In the genomic region with DNA sequence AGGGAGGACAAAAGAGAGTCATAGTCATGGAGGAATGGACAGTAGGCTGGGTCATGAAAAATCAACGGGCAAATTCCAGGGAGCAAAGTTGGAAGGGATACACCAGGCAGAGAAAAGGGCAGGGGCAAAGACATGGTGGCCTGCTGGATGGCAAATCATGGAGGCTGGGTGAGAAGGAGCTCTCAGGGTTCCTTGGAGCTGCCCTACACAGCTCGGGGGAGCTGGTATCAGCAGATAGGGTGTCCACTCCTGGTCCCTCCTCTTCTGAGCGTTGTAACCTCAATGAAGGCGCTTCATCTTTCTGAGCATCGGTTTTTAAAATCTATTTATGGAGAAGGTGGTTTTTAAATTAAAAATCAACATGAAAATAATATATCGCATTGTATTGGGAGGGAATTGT, we compare ENCODE assay signal across 22 cellular contexts.
"Had no signal": no experiment of that assay in that cellular context is flagged by ENCODE, and none has a peak within 500 bp of the region (broad histone marks: within the 10 kb centered on the region; RNA-seq: fewer than 3 reads in every experiment).

No MANE protein-coding gene starts in this region.

- H3K27ac ChIP-seq: brain microvascular endothelial cell, colonic mucosa, epithelial cell of prostate, foreskin keratinocyte, neutrophil had no signal

- H3K36me3 ChIP-seq: brain microvascular endothelial cell, colonic mucosa, left lung, neutrophil, suprapubic skin had no signal

- ATAC-seq: activated CD4-positive, alpha-beta T cell treated with anti-CD3 and anti-CD28 coated beads for 36 hours; activated CD8-positive, alpha-beta memory T cell treated with anti-CD3 and anti-CD28 coated beads, Interleukin-2, amount 10 ng/mL, durations not matched to agents 7 days and 5 days; activated T-helper 17 cell treated with anti-CD3 and anti-CD28 coated beads, Interleukin-2, amount 50 U/mL, for 72 hours; foreskin keratinocyte; natural killer cell treated with Interleukin-12 subunit alpha and Interleukin-12 subunit beta and Interleukin-15 and Interleukin-18, amount 100 ng/mL, for 72 hours; T-cell; WTC11 had no signal

- H3K9ac ChIP-seq: parathyroid adenoma had no signal

- H3K4me3 ChIP-seq: colonic mucosa, left lung, suprapubic skin had no signal

- H2AFZ ChIP-seq: parathyroid adenoma had no signal

- DNase-seq: activated CD4-positive, alpha-beta T cell treated with anti-CD3 and anti-CD28 coated beads for 36 hours; activated CD4-positive, alpha-beta T cell treated with anti-CD3 and anti-CD28 coated beads, Interleukin-2, amount 50 U/mL, for 48 hours; activated CD8-positive, alpha-beta memory T cell treated with anti-CD3 and anti-CD28 coated beads, Interleukin-2, amount 10 ng/mL, durations not matched to agents 7 days and 5 days; activated naive CD4-positive, alpha-beta T cell; activated T-cell treated with anti-CD3 and anti-CD28 coated beads, Interleukin-2, amount 50 U/mL, for 1 hour; anterior cingulate cortex; brain microvascular endothelial cell; endodermal cell; foreskin keratinocyte; mesendoderm; stimulated activated CD4-positive, alpha-beta T cell treated with anti-CD3 and anti-CD28 coated beads, Interleukin-2, amount 100 ng/mL, for 24 hours; stimulated activated naive CD4-positive, alpha-beta T cell treated with Interleukin-2 at 50 U/mL for 16 hours; T-cell had no signal

- H3K79me2 ChIP-seq: parathyroid adenoma had no signal

- H3K9me3 ChIP-seq: colonic mucosa, left lung, neutrophil, suprapubic skin had no signal

- H3K27me3 ChIP-seq: brain microvascular endothelial cell, colonic mucosa, foreskin keratinocyte, left lung, suprapubic skin had no signal

- H3K4me1 ChIP-seq: colonic mucosa, parathyroid adenoma had no signal
